21 cellular contexts compared by ENCODE assay signal in the genomic region with DNA sequence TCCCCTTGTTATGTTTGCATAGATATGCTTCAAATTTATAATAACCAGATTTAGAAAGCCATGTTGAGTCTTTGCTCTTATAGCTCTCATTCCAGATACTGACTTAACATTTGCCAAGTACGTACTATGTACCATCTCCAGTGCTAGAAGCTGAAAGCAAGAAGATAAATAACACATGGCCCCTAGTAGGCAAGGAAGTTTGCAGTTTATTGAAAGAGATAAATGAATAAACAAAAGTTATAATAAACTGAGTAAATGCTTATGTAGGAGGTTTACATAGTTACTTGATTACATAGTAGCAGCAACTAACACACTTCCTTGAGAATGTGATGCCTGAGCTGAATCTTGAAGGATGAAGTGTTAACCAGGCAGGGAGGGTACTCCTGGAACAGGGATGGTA.
DNase-seq lines count a peak whose midpoint lies in the region; TF ChIP-seq lines count a peak whose summit lies in the region.
"Had no signal": no experiment of that assay in that cellular context is flagged by ENCODE, and none has a peak within 500 bp of the region (broad histone marks: within the 10 kb centered on the region; RNA-seq: fewer than 3 reads in every experiment).

No MANE protein-coding gene starts in this region.

- no peak overlapping the region for H3K4ac ChIP-seq in H9 (ENCODE audit: low read depth, low read length)
- H3K4ac ChIP-seq in mesenchymal stem cell (ENCODE audit: low read depth in 1 of 2, low read length in 2 of 2) = no peak overlapping the region

- no peak overlapping the region for H3K56ac ChIP-seq in H9 (ENCODE audit: insufficient read length, low read depth, low read length)

- H3K4me3 ChIP-seq in fibroblast of villous mesenchyme (ENCODE audit: low read depth, low read length) (no peak overlapping the region), mesenchymal stem cell (ENCODE audit: insufficient read depth in 1 of 2, low read depth in 1 of 2, low read length in 2 of 2) (no peak overlapping the region), Karpas-422 (ENCODE audit: low read length) (no peak overlapping the region)
- H3K4me3 ChIP-seq: A549; BLaER1 treated with 17β-estradiol and CSF1 and Interleukin-3, amounts not matched to agents 10 nM and 100 nM; GM12878 had no signal

- H4K91ac ChIP-seq in H9 (ENCODE audit: insufficient read length, low read depth, low read length) = no peak overlapping the region
- no peak overlapping the region for H4K91ac ChIP-seq in mesenchymal stem cell (ENCODE audit: low read length)

- no peaks in the 10 kb centered on the region for H3K36me3 Mint-ChIP-seq in H9 (ENCODE audit: insufficient read depth in 1 of 3, low read depth in 3 of 3)
- H3K36me3 Mint-ChIP-seq: CD8-positive, alpha-beta T cell had no signal

- H2BK12ac ChIP-seq in H9 (ENCODE audit: insufficient read length, low read depth, low read length) = no peak overlapping the region
- no peak overlapping the region for H2BK12ac ChIP-seq in mesenchymal stem cell (ENCODE audit: low read length in 2 of 2)

- no peak overlapping the region for H3K4me3 Mint-ChIP-seq in H9
- H3K4me3 Mint-ChIP-seq: B cell; CD4-positive, alpha-beta T cell; CD8-positive, alpha-beta T cell had no signal

- H3K79me2 ChIP-seq in H9 (ENCODE audit: insufficient read depth, low read length) (no peaks in the 10 kb centered on the region), Karpas-422 (ENCODE audit: low read length) (no peaks in the 10 kb centered on the region)

- no peaks in the 10 kb centered on the region for H3K36me3 ChIP-seq in mesenchymal stem cell (ENCODE audit: control insufficient read depth in 1 of 2, insufficient read depth in 2 of 2, low read depth in 1 of 2, low read length in 2 of 2)
- H3K36me3 ChIP-seq in Karpas-422 (ENCODE audit: insufficient read depth, low read length) = no peaks in the 10 kb centered on the region
- H3K36me3 ChIP-seq: BLaER1 treated with 17β-estradiol and CSF1 and Interleukin-3, amounts not matched to agents 10 nM and 100 nM had no signal

- no peak overlapping the region for H3K23ac ChIP-seq in H9 (ENCODE audit: insufficient read length, low read depth, low read length)
- no peak overlapping the region for H3K23ac ChIP-seq in mesenchymal stem cell (ENCODE audit: low read length in 2 of 2)

- H3K9ac ChIP-seq in H9 (ENCODE audit: extremely low read depth, insufficient read length, low read length) (no peak overlapping the region), mesenchymal stem cell (ENCODE audit: low read length) (no peak overlapping the region), Karpas-422 (ENCODE audit: low read length) (no peak overlapping the region)
- H3K9ac ChIP-seq: BLaER1 treated with 17β-estradiol and CSF1 and Interleukin-3, amounts not matched to agents 10 nM and 100 nM had no signal

- H3K4me1 ChIP-seq in H9 (ENCODE audit: insufficient read depth, low read length) = no peaks in the 10 kb centered on the region
- no peaks in the 10 kb centered on the region for H3K4me1 ChIP-seq in mesenchymal stem cell (ENCODE audit: control insufficient read depth, insufficient read depth, low read depth, low read length)
- H3K4me1 ChIP-seq in Karpas-422 (ENCODE audit: low read length) = peaks cover 21% of the 10 kb centered on the region
- H3K4me1 ChIP-seq: Caco-2 had no signal

- no peak overlapping the region for H3T11ph ChIP-seq in H9 (ENCODE audit: low read length)

- H2AFZ ChIP-seq in H9 (ENCODE audit: low read length) (no peak overlapping the region), mesenchymal stem cell (ENCODE audit: low read depth, low read length) (no peak overlapping the region), Karpas-422 (ENCODE audit: low read length) (no peak overlapping the region)

- no peak for TF ChIP-seq CTCF in H9 (conservative IDR thresholded peaks at IDR 0.05)
- no peak for TF ChIP-seq CTCF in fibroblast of villous mesenchyme (IDR thresholded peaks at IDR 0.05; ENCODE audit: insufficient read depth, low read depth, low read length)

- no peaks in the 10 kb centered on the region for H3K27me3 Mint-ChIP-seq in H9 (ENCODE audit: low read depth)
- H3K27me3 Mint-ChIP-seq: B cell; CD4-positive, alpha-beta T cell had no signal

- H3K79me1 ChIP-seq in H9 (ENCODE audit: insufficient read depth, low read depth, low read length, poor library complexity, severe bottlenecking) (no peaks in the 10 kb centered on the region), mesenchymal stem cell (replicated peaks; ENCODE audit: low read length, poor library complexity, severe bottlenecking) (no peaks in the 10 kb centered on the region)

- H4K8ac ChIP-seq in H9 (replicated peaks; ENCODE audit: insufficient read length, low read depth, low read length) (no peak overlapping the region), mesenchymal stem cell (ENCODE audit: low read length) (no peak overlapping the region)

- no peak overlapping the region for H2BK20ac ChIP-seq in H9 (ENCODE audit: low read depth, low read length, poor library complexity, severe bottlenecking)

- no peaks in the 10 kb centered on the region for H3K9me2 ChIP-seq in Karpas-422 (replicated peaks; ENCODE audit: insufficient read depth, low read length)

- H3K9me3 ChIP-seq in H9 (ENCODE audit: control insufficient read depth, low read depth, low read length) (no peaks in the 10 kb centered on the region), mesenchymal stem cell (ENCODE audit: control insufficient read depth, low read length) (no peaks in the 10 kb centered on the region), Karpas-422 (ENCODE audit: low read length) (no peaks in the 10 kb centered on the region)
- H3K9me3 ChIP-seq: A549; BLaER1 treated with 17β-estradiol and CSF1 and Interleukin-3, amounts not matched to agents 10 nM and 100 nM; Caco-2 had no signal

- H3K14ac ChIP-seq in H9 (ENCODE audit: insufficient read depth, low read length) (no peak overlapping the region), mesenchymal stem cell (ENCODE audit: low read length in 2 of 2) (no peak overlapping the region)

- no peaks in the 10 kb centered on the region for H3K4me1 Mint-ChIP-seq in H9
- H3K4me1 Mint-ChIP-seq: B cell had no signal

- H3K18ac ChIP-seq in H9 (ENCODE audit: insufficient read length, low read depth, low read length) (no peak overlapping the region), mesenchymal stem cell (ENCODE audit: low read depth in 1 of 2, low read length in 2 of 2) (no peak overlapping the region)

- DNase-seq in H9 = no peak
- DNase-seq in fibroblast of villous mesenchyme (ENCODE audit: low read depth) = peak; percentile 61
- peak; percentile 64 for DNase-seq in mesenchymal stem cell
- DNase-seq in DMS53 (lab: John Stamatoyannopoulos, UW) = no peak
- DNase-seq in activated CD8-positive, alpha-beta memory T cell treated with anti-CD3 and anti-CD28 coated beads for 24 hours = no peak
- no peak for DNase-seq in Karpas-422
- DNase-seq: AML-193; Caco-2; Calu3; CD4-positive, alpha-beta T cell; CD8-positive, alpha-beta T cell; DMS79; DND-41; EL; GDM1 had no signal

- WGBS in H9 (ENCODE audit: extremely low coverage, insufficient read length, low lambda C conversion rate) = no CpG with 5 or more reads among the region's 1 CpG
- no CpG with 5 or more reads among the region's 1 CpG for WGBS in mesenchymal stem cell

- H3K23me2 ChIP-seq in H9 (ENCODE audit: insufficient read length, low read depth, low read length, poor library complexity, severe bottlenecking) = no peaks in the 10 kb centered on the region

- no peaks in the 10 kb centered on the region for H3K27me3 ChIP-seq in H9 (ENCODE audit: insufficient read depth, low read length)
- no peaks in the 10 kb centered on the region for H3K27me3 ChIP-seq in mesenchymal stem cell (ENCODE audit: control insufficient read depth in 1 of 2, insufficient read depth in 1 of 2, low read length in 2 of 2)
- no peaks in the 10 kb centered on the region; the same call in 1 of the 2 replicates for H3K27me3 ChIP-seq in Karpas-422 (ENCODE audit: low read length)
- H3K27me3 ChIP-seq: BLaER1 treated with 17β-estradiol and CSF1 and Interleukin-3, amounts not matched to agents 10 nM and 100 nM had no signal

- H3K27ac Mint-ChIP-seq in H9 = no peak overlapping the region
- H3K27ac Mint-ChIP-seq: B cell; CD4-positive, alpha-beta T cell; CD8-positive, alpha-beta T cell had no signal

- peak overlapping the region; percentile 78 for H4K5ac ChIP-seq in H9 (ENCODE audit: insufficient read length, low read depth, low read length)

- no peak overlapping the region for H3K4me2 ChIP-seq in H9 (ENCODE audit: insufficient read depth, insufficient read length, low read length)
- H3K4me2 ChIP-seq in mesenchymal stem cell (ENCODE audit: low read length, poor library complexity, severe bottlenecking) = no peak overlapping the region
- no peak overlapping the region for H3K4me2 ChIP-seq in Karpas-422 (ENCODE audit: low read depth, low read length, poor library complexity, severe bottlenecking)
- H3K4me2 ChIP-seq: A549; BLaER1 treated with 17β-estradiol and CSF1 and Interleukin-3, amounts not matched to agents 10 nM and 100 nM had no signal

- H3K9me3 Mint-ChIP-seq in H9 = no peaks in the 10 kb centered on the region
- H3K9me3 Mint-ChIP-seq: CD4-positive, alpha-beta T cell; CD8-positive, alpha-beta T cell had no signal

- H2BK120ac ChIP-seq in H9 (ENCODE audit: low read depth, low read length, poor library complexity, severe bottlenecking) (no peak overlapping the region), mesenchymal stem cell (ENCODE audit: low read depth, low read length) (no peak overlapping the region)

- no peaks in the 10 kb centered on the region for H4K20me1 ChIP-seq in H9 (ENCODE audit: control insufficient read depth, insufficient read depth, insufficient read length)
- H4K20me1 ChIP-seq in Karpas-422 (ENCODE audit: insufficient read depth, low read depth, low read length) = no peaks in the 10 kb centered on the region
- H4K20me1 ChIP-seq: BLaER1 treated with 17β-estradiol and CSF1 and Interleukin-3, amounts not matched to agents 10 nM and 100 nM had no signal

- H2BK15ac ChIP-seq in H9 (ENCODE audit: low read depth, low read length) = no peak overlapping the region
- H2BK15ac ChIP-seq in mesenchymal stem cell (ENCODE audit: low read depth, poor library complexity, severe bottlenecking) = no peak overlapping the region

- H2AK5ac ChIP-seq in H9 (ENCODE audit: insufficient read length, low read length) = no peak overlapping the region
- H2AK5ac ChIP-seq in mesenchymal stem cell (ENCODE audit: low read length, severe bottlenecking) = no peak overlapping the region

- H2BK5ac ChIP-seq in H9 (ENCODE audit: insufficient read length, low read length) (no peak overlapping the region), mesenchymal stem cell (ENCODE audit: low read depth, low read length, poor library complexity, severe bottlenecking) (no peak overlapping the region)

- no peak overlapping the region for H3K27ac ChIP-seq in H9 (ENCODE audit: insufficient read length, low read depth, low read length)
- H3K27ac ChIP-seq in mesenchymal stem cell (ENCODE audit: low read length, poor library complexity, severe bottlenecking) = no peak overlapping the region
- no peak overlapping the region for H3K27ac ChIP-seq in Karpas-422 (ENCODE audit: low read length)
- H3K27ac ChIP-seq: 22Rv1; A549; BLaER1 treated with 17β-estradiol and CSF1 and Interleukin-3, amounts not matched to agents 10 nM and 100 nM; C4-2B had no signal

Comparison
In these comparisons a context has a peak if more than half of its experiments do, and no peak if none do; other contexts are left out.
1. DNase-seq: peak in fibroblast of villous mesenchyme (single experiment) and mesenchymal stem cell (single experiment); none in H9 (single experiment), DMS53 (single experiment), activated CD8-positive, alpha-beta memory T cell treated with anti-CD3 and anti-CD28 coated beads for 24 hours (single experiment) and Karpas-422 (single experiment).